Comparison of ENCODE assay signal across 35 cellular contexts in the genomic region with DNA sequence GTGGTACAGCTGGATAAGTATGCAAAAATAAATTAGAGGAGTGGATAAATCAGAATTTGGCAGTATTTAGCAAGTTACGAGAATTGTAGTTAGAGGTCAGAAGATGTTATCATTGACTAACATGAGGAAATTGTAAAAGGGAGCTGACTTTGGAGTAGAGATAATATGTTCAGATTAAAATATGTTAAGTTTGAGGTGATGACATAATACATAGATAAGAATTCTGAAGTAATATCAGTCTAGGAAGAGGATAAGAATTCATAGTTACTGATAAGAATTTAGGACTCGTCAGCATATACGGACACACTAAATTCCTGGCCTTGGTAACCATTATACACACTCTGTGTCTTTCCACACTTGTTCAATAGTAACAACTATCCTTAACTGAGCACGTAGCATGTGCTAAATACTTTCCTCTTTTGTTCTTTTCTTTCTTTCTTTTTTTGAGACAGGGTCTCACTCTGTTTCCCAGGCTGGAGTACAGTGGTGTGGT. TPM values are rescaled to one million over a fixed set of nuclear protein-coding genes. Genes with fewer than 3 reads are reported as not detected.
"Had no signal": no experiment of that assay in that cellular context is flagged by ENCODE, and none has a peak within 500 bp of the region (broad histone marks: within the 10 kb centered on the region; RNA-seq: fewer than 3 reads in every experiment).

No MANE protein-coding gene starts in this region.

- H3K27ac ChIP-seq: body of pancreas, breast epithelium, cardiac muscle cell, colonic mucosa, foreskin keratinocyte, gastrocnemius medialis, heart left ventricle had no signal

- H3K9me3 Mint-ChIP-seq: activated CD4-positive, alpha-beta memory T cell treated with anti-CD3 and anti-CD28 coated beads for 36 hours; activated CD4-positive, alpha-beta T cell treated with anti-CD3 and anti-CD28 coated beads, Interleukin-2, amount 10 ng/mL, durations not matched to agents 24 days and 14 days; activated naive CD4-positive, alpha-beta T cell treated with anti-CD3 and anti-CD28 coated beads, Interleukin-2, amount 10 ng/mL, durations not matched to agents 7 days and 5 days; activated naive CD4-positive, alpha-beta T cell treated with anti-CD3 and anti-CD28 coated beads, Interleukin-2, amount 50 U/mL, for 72 hours; activated naive CD8-positive, alpha-beta T cell treated with anti-CD3 and anti-CD28 coated beads, Interleukin-2, amount 10 ng/mL, durations not matched to agents 7 days and 5 days; activated T-helper 1 cell treated with anti-CD3 and anti-CD28 coated beads, Interleukin-12 subunit alpha, Interleukin-12 subunit beta, Interleukin-2, Interleukin-4 antibody, amounts not matched to agents 30 ng/mL and 10 ng/mL and 1 ng/mL, durations not matched to agents 14 hours and 24 hours and 36 hours; endodermal cell had no signal

- ATAC-seq: activated CD4-positive, alpha-beta T cell treated with anti-CD3 and anti-CD28 coated beads for 36 hours; activated CD8-positive, alpha-beta memory T cell treated with anti-CD3 and anti-CD28 coated beads, Interleukin-2, amount 10 ng/mL, durations not matched to agents 7 days and 5 days; activated CD8-positive, alpha-beta T cell treated with anti-CD3 and anti-CD28 coated beads, Interleukin-2, amount 10 ng/mL, durations not matched to agents 7 days and 5 days; activated naive CD4-positive, alpha-beta T cell treated with anti-CD3 and anti-CD28 coated beads, Interleukin-2, amount 50 U/mL, for 72 hours; body of pancreas; esophagus mucosa; foreskin keratinocyte; gastrocnemius medialis; heart left ventricle had no signal

- H3K4me3 ChIP-seq: body of pancreas, breast epithelium, cardiac muscle cell, colonic mucosa, gastrocnemius medialis, heart left ventricle had no signal

- H3K4me1 ChIP-seq: body of pancreas, breast epithelium, colonic mucosa, gastrocnemius medialis, heart left ventricle had no signal

- H3K9me3 ChIP-seq: body of pancreas, breast epithelium, colonic mucosa, gastrocnemius medialis, heart left ventricle had no signal

- H3K27ac Mint-ChIP-seq: activated CD4-positive, alpha-beta memory T cell treated with anti-CD3 and anti-CD28 coated beads for 36 hours; activated CD4-positive, alpha-beta T cell treated with anti-CD3 and anti-CD28 coated beads for 36 hours; activated CD4-positive, alpha-beta T cell treated with anti-CD3 and anti-CD28 coated beads, Interleukin-2, amount 10 ng/mL, durations not matched to agents 24 days and 14 days; activated CD8-positive, alpha-beta memory T cell treated with anti-CD3 and anti-CD28 coated beads, Interleukin-2, amount 10 ng/mL, durations not matched to agents 7 days and 5 days; activated CD8-positive, alpha-beta T cell treated with anti-CD3 and anti-CD28 coated beads, Interleukin-2, amount 10 ng/mL, durations not matched to agents 7 days and 5 days; activated naive CD4-positive, alpha-beta T cell treated with anti-CD3 and anti-CD28 coated beads, Interleukin-2, amount 10 ng/mL, durations not matched to agents 7 days and 5 days; activated naive CD4-positive, alpha-beta T cell treated with anti-CD3 and anti-CD28 coated beads, Interleukin-2, amount 50 U/mL, for 72 hours; activated naive CD8-positive, alpha-beta T cell treated with anti-CD3 and anti-CD28 coated beads, Interleukin-2, amount 10 ng/mL, durations not matched to agents 7 days and 5 days; activated T-helper 1 cell treated with anti-CD3 and anti-CD28 coated beads, Interleukin-12 subunit alpha, Interleukin-12 subunit beta, Interleukin-2, Interleukin-4 antibody, amounts not matched to agents 30 ng/mL and 10 ng/mL and 1 ng/mL, durations not matched to agents 14 hours and 24 hours and 36 hours; endodermal cell had no signal

- H3K4me1 Mint-ChIP-seq: endodermal cell had no signal

- H3K4me3 Mint-ChIP-seq: activated CD4-positive, alpha-beta memory T cell treated with anti-CD3 and anti-CD28 coated beads for 36 hours; activated CD4-positive, alpha-beta T cell treated with anti-CD3 and anti-CD28 coated beads for 36 hours; activated CD4-positive, alpha-beta T cell treated with anti-CD3 and anti-CD28 coated beads, Interleukin-2, amount 10 ng/mL, durations not matched to agents 24 days and 14 days; activated CD8-positive, alpha-beta memory T cell treated with anti-CD3 and anti-CD28 coated beads, Interleukin-2, amount 10 ng/mL, durations not matched to agents 7 days and 5 days; activated CD8-positive, alpha-beta T cell treated with anti-CD3 and anti-CD28 coated beads, Interleukin-2, amount 10 ng/mL, durations not matched to agents 7 days and 5 days; activated naive CD4-positive, alpha-beta T cell treated with anti-CD3 and anti-CD28 coated beads, Interleukin-2, amount 10 ng/mL, durations not matched to agents 7 days and 5 days; activated naive CD8-positive, alpha-beta T cell treated with anti-CD3 and anti-CD28 coated beads, Interleukin-2, amount 10 ng/mL, durations not matched to agents 7 days and 5 days; activated T-helper 1 cell treated with anti-CD3 and anti-CD28 coated beads, Interleukin-12 subunit alpha, Interleukin-12 subunit beta, Interleukin-2, Interleukin-4 antibody, amounts not matched to agents 30 ng/mL and 10 ng/mL and 1 ng/mL, durations not matched to agents 14 hours and 24 hours and 36 hours; endodermal cell had no signal

- H3K36me3 Mint-ChIP-seq: activated CD4-positive, alpha-beta memory T cell treated with anti-CD3 and anti-CD28 coated beads for 36 hours; activated CD8-positive, alpha-beta memory T cell treated with anti-CD3 and anti-CD28 coated beads, Interleukin-2, amount 10 ng/mL, durations not matched to agents 7 days and 5 days; activated naive CD4-positive, alpha-beta T cell treated with anti-CD3 and anti-CD28 coated beads, Interleukin-2, amount 10 ng/mL, durations not matched to agents 7 days and 5 days; activated naive CD4-positive, alpha-beta T cell treated with anti-CD3 and anti-CD28 coated beads, Interleukin-2, amount 50 U/mL, for 72 hours; activated naive CD8-positive, alpha-beta T cell treated with anti-CD3 and anti-CD28 coated beads, Interleukin-2, amount 10 ng/mL, durations not matched to agents 7 days and 5 days had no signal

- H3K27me3 ChIP-seq: body of pancreas, breast epithelium, cardiac muscle cell, colonic mucosa, foreskin keratinocyte, gastrocnemius medialis, heart left ventricle had no signal

- H3K36me3 ChIP-seq: breast epithelium, cardiac muscle cell, colonic mucosa, gastrocnemius medialis, heart left ventricle had no signal

- H3K27me3 Mint-ChIP-seq: activated CD4-positive, alpha-beta memory T cell treated with anti-CD3 and anti-CD28 coated beads for 36 hours; activated CD4-positive, alpha-beta T cell treated with anti-CD3 and anti-CD28 coated beads for 36 hours; activated CD4-positive, alpha-beta T cell treated with anti-CD3 and anti-CD28 coated beads, Interleukin-2, amount 10 ng/mL, durations not matched to agents 24 days and 14 days; activated CD8-positive, alpha-beta memory T cell treated with anti-CD3 and anti-CD28 coated beads, Interleukin-2, amount 10 ng/mL, durations not matched to agents 7 days and 5 days; activated naive CD4-positive, alpha-beta T cell treated with anti-CD3 and anti-CD28 coated beads, Interleukin-2, amount 10 ng/mL, durations not matched to agents 7 days and 5 days; activated naive CD8-positive, alpha-beta T cell treated with anti-CD3 and anti-CD28 coated beads, Interleukin-2, amount 10 ng/mL, durations not matched to agents 7 days and 5 days had no signal

- DNase-seq: activated CD4-positive, alpha-beta memory T cell treated with anti-CD3 and anti-CD28 coated beads for 36 hours; activated CD4-positive, alpha-beta T cell treated with anti-CD3 and anti-CD28 coated beads for 36 hours; activated CD4-positive, alpha-beta T cell treated with anti-CD3 and anti-CD28 coated beads, Interleukin-2, amount 10 ng/mL, durations not matched to agents 24 days and 14 days; activated CD4-positive, CD25-positive, alpha-beta regulatory T cell; activated CD4-positive, CD25-positive, alpha-beta regulatory T cell treated with anti-CD3 and anti-CD28 coated beads, Interleukin-2, amount 50 U/mL, for 72 hours; activated CD8-positive, alpha-beta memory T cell treated with anti-CD3 and anti-CD28 coated beads, Interleukin-2, amount 10 ng/mL, durations not matched to agents 7 days and 5 days; activated CD8-positive, alpha-beta memory T cell treated with anti-CD3 and anti-CD28 coated beads, Interleukin-2, amount 50 U/mL, for 4 hours; activated CD8-positive, alpha-beta T cell treated with anti-CD3 and anti-CD28 coated beads, Interleukin-2, amount 10 ng/mL, durations not matched to agents 7 days and 5 days; activated gamma-delta T cell; activated naive CD4-positive, alpha-beta T cell; activated naive CD4-positive, alpha-beta T cell treated with anti-CD3 and anti-CD28 coated beads, Interleukin-2, amount 10 ng/mL, durations not matched to agents 7 days and 5 days; activated naive CD8-positive, alpha-beta T cell treated with anti-CD3 and anti-CD28 coated beads, Interleukin-2, amount 10 ng/mL, durations not matched to agents 7 days and 5 days; activated T-cell treated with anti-CD3 and anti-CD28 coated beads, Interleukin-2, amount 50 U/mL, for 1 hour; activated T-cell treated with anti-CD3 and anti-CD28 coated beads, Interleukin-2, amount 50 U/mL, for 48 hours; amniotic stem cell; anterior cingulate cortex; body of pancreas; central memory CD4-positive, alpha-beta T cell; cerebellar nuclear complex; colonic mucosa; effector CD8-positive, alpha-beta T cell; endodermal cell; foreskin keratinocyte; gastrocnemius medialis; glutamatergic neuron; heart left ventricle; T-helper 2 cell had no signal

RNA-seq across cellular contexts. Expression of a gene that starts 4.1 kb away (rescaled TPM):
- total RNA-seq: activated CD4-positive, alpha-beta memory T cell treated with anti-CD3 and anti-CD28 coated beads for 36 hours; activated CD4-positive, alpha-beta T cell treated with anti-CD3 and anti-CD28 coated beads, Interleukin-2, amount 10 ng/mL, durations not matched to agents 24 days and 14 days; activated CD8-positive, alpha-beta memory T cell treated with anti-CD3 and anti-CD28 coated beads for 36 hours; activated CD8-positive, alpha-beta memory T cell treated with anti-CD3 and anti-CD28 coated beads, Interleukin-2, amount 10 ng/mL, durations not matched to agents 7 days and 5 days; activated CD8-positive, alpha-beta T cell treated with anti-CD3 and anti-CD28 coated beads, Interleukin-2, amount 10 ng/mL, durations not matched to agents 7 days and 5 days; activated naive CD4-positive, alpha-beta T cell treated with anti-CD3 and anti-CD28 coated beads, Interleukin-2, amount 50 U/mL, for 72 hours; activated naive CD8-positive, alpha-beta T cell treated with anti-CD3 and anti-CD28 coated beads, Interleukin-2, amount 10 ng/mL, durations not matched to agents 7 days and 5 days; activated T-helper 1 cell treated with anti-CD3 and anti-CD28 coated beads, Interleukin-12 subunit alpha, Interleukin-12 subunit beta, Interleukin-2, Interleukin-4 antibody, amounts not matched to agents 30 ng/mL and 10 ng/mL and 1 ng/mL, durations not matched to agents 14 hours and 24 hours and 36 hours; body of pancreas; cardiac muscle cell; colonic mucosa; dermis microvascular lymphatic vessel endothelial cell; endodermal cell; gastrocnemius medialis; T-helper 1 cell treated with Interleukin-12 subunit alpha and Interleukin-12 subunit beta and Interleukin-4 antibody, amounts not matched to agents 30 ng/mL and 1 ng/mL, for 36 hours had no signal
- polyA plus RNA-seq: cardiac muscle cell, heart left ventricle had no signal
